1 cellular context compared by ENCODE assay signal in the genomic region with DNA sequence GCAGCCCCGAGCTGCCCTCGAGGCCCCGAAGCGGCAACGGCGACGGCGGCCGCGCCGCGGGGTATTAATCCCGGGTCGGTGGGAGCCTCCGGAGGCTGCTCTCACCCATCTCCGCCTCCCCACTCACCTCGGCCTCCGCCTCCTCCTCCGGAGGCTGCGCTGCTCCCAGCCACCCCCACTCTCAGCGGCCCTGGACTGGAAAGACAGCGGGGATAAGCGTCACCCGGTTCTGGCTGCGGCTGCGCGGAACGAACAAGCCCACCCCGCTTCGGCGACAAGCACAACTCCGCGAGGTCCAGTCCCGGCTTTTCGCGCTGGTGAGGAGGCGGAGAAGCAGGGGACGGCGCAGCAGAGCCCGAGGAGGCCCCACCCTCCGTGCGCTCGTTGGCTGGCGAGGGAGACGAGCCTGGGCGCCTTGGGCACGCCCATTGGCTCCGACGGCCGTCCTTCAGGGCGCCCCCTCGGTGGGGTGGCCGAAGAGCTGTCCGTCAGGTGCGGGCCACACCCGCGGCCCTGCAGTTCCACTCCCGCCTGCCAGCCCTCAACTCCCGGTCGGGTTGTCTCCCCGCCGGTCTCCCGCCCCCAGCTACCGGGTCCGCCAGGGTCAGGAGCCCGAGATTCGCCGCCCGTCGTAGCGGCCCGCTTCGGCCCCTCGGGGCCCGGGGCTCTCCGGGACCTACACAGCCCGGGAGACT.
A peak's percentile ranks its signal among the peaks of the same experiment; 100 is the strongest.
TF ChIP-seq lines count a peak whose summit lies in the region.

TSS of gene ZMYM5 (minus strand) at position 327 of the 695 bp plus-strand sequence. CDS start 11,469 bp downstream, outside the sequence.

TF ChIP-seq in K562, 482 proteins besides CTCF, POLR2A, EP300 and RAD21 (continued from another document and continues in another):
- TF ChIP-seq, protein P1, sequence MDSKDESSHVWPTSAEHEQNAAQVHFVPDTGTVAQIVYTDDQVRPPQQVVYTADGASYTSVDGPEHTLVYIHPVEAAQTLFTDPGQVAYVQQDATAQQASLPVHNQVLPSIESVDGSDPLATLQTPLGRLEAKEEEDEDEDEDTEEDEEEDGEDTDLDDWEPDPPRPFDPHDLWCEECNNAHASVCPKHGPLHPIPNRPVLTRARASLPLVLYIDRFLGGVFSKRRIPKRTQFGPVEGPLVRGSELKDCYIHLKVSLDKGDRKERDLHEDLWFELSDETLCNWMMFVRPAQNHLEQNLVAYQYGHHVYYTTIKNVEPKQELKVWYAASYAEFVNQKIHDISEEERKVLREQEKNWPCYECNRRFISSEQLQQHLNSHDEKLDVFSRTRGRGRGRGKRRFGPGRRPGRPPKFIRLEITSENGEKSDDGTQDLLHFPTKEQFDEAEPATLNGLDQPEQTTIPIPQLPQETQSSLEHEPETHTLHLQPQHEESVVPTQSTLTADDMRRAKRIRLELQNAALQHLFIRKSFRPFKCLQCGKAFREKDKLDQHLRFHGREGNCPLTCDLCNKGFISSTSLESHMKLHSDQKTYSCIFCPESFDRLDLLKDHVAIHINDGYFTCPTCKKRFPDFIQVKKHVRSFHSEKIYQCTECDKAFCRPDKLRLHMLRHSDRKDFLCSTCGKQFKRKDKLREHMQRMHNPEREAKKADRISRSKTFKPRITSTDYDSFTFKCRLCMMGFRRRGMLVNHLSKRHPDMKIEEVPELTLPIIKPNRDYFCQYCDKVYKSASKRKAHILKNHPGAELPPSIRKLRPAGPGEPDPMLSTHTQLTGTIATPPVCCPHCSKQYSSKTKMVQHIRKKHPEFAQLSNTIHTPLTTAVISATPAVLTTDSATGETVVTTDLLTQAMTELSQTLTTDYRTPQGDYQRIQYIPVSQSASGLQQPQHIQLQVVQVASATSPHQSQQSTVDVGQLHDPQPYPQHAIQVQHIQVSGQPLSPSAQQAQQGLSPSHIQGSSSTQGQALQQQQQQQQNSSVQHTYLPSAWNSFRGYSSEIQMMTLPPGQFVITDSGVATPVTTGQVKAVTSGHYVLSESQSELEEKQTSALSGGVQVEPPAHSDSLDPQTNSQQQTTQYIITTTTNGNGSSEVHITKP (IDR thresholded peaks at IDR 0.05; ENCODE audit: partially characterized antibody): peak; percentile 21
- no peak for TF ChIP-seq TGIF2 (CRISPR knock-in tag; IDR thresholded peaks at IDR 0.05)
- TF ChIP-seq CXXC5 (CRISPR knock-in tag; IDR thresholded peaks at IDR 0.05): peak; percentile 90
- peak; percentile 60 for TF ChIP-seq TBP (optimal IDR thresholded peaks at IDR 0.05; ENCODE audit: low read depth, low read length)
- no peak for TF ChIP-seq KHSRP (IDR thresholded peaks at IDR 0.05)
- no peak for TF ChIP-seq ATF1 (CRISPR knock-in tag; IDR thresholded peaks at IDR 0.05)
- TF ChIP-seq ATF1 (tag; IDR thresholded peaks at IDR 0.05): peak; percentile 79
- TF ChIP-seq ZNF134 (CRISPR knock-in tag; conservative IDR thresholded peaks at IDR 0.05): 0 out of 2 replicates have a peak, but pooled peaks have one; percentile 15
- TF ChIP-seq RBFOX2 (IDR thresholded peaks at IDR 0.05; ENCODE audit: low read depth, low read length): peak; percentile 92
- TF ChIP-seq ZNF561 (CRISPR knock-in tag; conservative IDR thresholded peaks at IDR 0.05): no peak
- TF ChIP-seq L3MBTL2 (IDR thresholded peaks at IDR 0.05): peak; percentile 69
- TF ChIP-seq MEF2D (tag; conservative IDR thresholded peaks at IDR 0.05; ENCODE audit: low read depth): no peak
- peak; percentile 91 for TF ChIP-seq SP2 (IDR thresholded peaks at IDR 0.05; ENCODE audit: extremely low read depth, low read depth, low read length, poor library complexity, severe bottlenecking)
- TF ChIP-seq ARNT (IDR thresholded peaks at IDR 0.05): no peak
- TF ChIP-seq EP400 (IDR thresholded peaks at IDR 0.05): peak; percentile 10; the same call in 1 of the 2 replicates
- TF ChIP-seq, protein P2, sequence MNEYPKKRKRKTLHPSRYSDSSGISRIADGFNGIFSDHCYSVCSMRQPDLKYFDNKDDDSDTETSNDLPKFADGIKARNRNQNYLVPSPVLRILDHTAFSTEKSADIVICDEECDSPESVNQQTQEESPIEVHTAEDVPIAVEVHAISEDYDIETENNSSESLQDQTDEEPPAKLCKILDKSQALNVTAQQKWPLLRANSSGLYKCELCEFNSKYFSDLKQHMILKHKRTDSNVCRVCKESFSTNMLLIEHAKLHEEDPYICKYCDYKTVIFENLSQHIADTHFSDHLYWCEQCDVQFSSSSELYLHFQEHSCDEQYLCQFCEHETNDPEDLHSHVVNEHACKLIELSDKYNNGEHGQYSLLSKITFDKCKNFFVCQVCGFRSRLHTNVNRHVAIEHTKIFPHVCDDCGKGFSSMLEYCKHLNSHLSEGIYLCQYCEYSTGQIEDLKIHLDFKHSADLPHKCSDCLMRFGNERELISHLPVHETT (CRISPR knock-in tag; conservative IDR thresholded peaks at IDR 0.05 in 1 of 2, IDR thresholded peaks at IDR 0.05 in 1 of 2): peak in 1 of 2 experiments; percentile 95; a peak in 2 of 4 replicates
- peak; percentile 86; the same call in 1 of the 2 replicates for TF ChIP-seq MTA3 (IDR thresholded peaks at IDR 0.05; ENCODE audit: borderline replicate concordance)
- peak; percentile 19; the same call in 1 of the 2 replicates for TF ChIP-seq RB1 (IDR thresholded peaks at IDR 0.05; ENCODE audit: low read depth)
- 0 out of 2 replicates have a peak, but pooled peaks have one; percentile 39 for TF ChIP-seq HNRNPL (IDR thresholded peaks at IDR 0.05; ENCODE audit: low read depth, low read length)
- 0 out of 2 replicates have a peak, but pooled peaks have one; percentile 11 for TF ChIP-seq XRCC5 (IDR thresholded peaks at IDR 0.05; ENCODE audit: low read depth, low read length)
- TF ChIP-seq, protein P3, sequence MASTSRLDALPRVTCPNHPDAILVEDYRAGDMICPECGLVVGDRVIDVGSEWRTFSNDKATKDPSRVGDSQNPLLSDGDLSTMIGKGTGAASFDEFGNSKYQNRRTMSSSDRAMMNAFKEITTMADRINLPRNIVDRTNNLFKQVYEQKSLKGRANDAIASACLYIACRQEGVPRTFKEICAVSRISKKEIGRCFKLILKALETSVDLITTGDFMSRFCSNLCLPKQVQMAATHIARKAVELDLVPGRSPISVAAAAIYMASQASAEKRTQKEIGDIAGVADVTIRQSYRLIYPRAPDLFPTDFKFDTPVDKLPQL (IDR thresholded peaks at IDR 0.05; ENCODE audit: extremely low read depth, insufficient read length): no peak
- TF ChIP-seq YY1 (IDR thresholded peaks at IDR 0.05; ENCODE audit: borderline replicate concordance in 1 of 3, control insufficient read depth in 1 of 3, extremely low read depth in 1 of 3, insufficient read depth in 3 of 3, insufficient read length in 1 of 3, insufficient replicate concordance in 2 of 3, low read depth in 1 of 3, low read length in 2 of 3): peak in 1 of 3 experiments; percentile 29
- TF ChIP-seq ZBED1 (IDR thresholded peaks at IDR 0.05): no peak
- TF ChIP-seq STAG1 (CRISPR knock-in tag; IDR thresholded peaks at IDR 0.05; ENCODE audit: borderline replicate concordance): no peak
- TF ChIP-seq CREB1 (IDR thresholded peaks at IDR 0.05): 0 out of 2 replicates have a peak, but pooled peaks have one; percentile 16
- no peak; the same call in 1 of the 2 replicates for TF ChIP-seq CREB1 (CRISPR knock-in tag; IDR thresholded peaks at IDR 0.05)
- no peak for TF ChIP-seq KAT8 (IDR thresholded peaks at IDR 0.05; ENCODE audit: low read depth)
- TF ChIP-seq FOS (IDR thresholded peaks at IDR 0.05; ENCODE audit: extremely low read depth, insufficient read length): peak; percentile 94
- TF ChIP-seq NFATC3 (IDR thresholded peaks at IDR 0.05): no peak
- TF ChIP-seq, protein P4, sequence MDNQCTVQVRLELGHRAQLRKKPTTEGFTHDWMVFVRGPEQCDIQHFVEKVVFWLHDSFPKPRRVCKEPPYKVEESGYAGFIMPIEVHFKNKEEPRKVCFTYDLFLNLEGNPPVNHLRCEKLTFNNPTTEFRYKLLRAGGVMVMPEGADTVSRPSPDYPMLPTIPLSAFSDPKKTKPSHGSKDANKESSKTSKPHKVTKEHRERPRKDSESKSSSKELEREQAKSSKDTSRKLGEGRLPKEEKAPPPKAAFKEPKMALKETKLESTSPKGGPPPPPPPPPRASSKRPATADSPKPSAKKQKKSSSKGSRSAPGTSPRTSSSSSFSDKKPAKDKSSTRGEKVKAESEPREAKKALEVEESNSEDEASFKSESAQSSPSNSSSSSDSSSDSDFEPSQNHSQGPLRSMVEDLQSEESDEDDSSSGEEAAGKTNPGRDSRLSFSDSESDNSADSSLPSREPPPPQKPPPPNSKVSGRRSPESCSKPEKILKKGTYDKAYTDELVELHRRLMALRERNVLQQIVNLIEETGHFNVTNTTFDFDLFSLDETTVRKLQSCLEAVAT (IDR thresholded peaks at IDR 0.05): no peak; a peak in 1 of 4 replicates
- TF ChIP-seq, protein P5, sequence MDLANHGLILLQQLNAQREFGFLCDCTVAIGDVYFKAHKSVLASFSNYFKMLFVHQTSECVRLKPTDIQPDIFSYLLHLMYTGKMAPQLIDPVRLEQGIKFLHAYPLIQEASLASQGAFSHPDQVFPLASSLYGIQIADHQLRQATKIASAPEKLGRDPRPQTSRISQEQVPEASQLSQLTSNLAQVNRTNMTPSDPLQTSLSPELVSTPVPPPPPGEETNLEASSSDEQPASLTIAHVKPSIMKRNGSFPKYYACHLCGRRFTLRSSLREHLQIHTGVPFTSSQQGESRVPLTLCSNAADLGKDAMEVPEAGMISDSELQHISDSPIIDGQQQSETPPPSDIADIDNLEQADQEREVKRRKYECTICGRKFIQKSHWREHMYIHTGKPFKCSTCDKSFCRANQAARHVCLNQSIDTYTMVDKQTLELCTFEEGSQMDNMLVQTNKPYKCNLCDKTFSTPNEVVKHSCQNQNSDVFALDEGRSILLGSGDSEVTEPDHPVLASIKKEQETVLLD (IDR thresholded peaks at IDR 0.05): peak; percentile 73
- TF ChIP-seq PTBP1 (IDR thresholded peaks at IDR 0.05; ENCODE audit: low read depth, low read length): no peak
- TF ChIP-seq TAF9B (IDR thresholded peaks at IDR 0.05; ENCODE audit: partially characterized antibody): peak; percentile 54
- TF ChIP-seq GABPA (tag; conservative IDR thresholded peaks at IDR 0.05; ENCODE audit: low read depth): peak; percentile 17
- peak; percentile 32 for TF ChIP-seq SMAD1 (IDR thresholded peaks at IDR 0.05; ENCODE audit: low read depth, low read length, partially characterized antibody)
- TF ChIP-seq TAL1 (IDR thresholded peaks at IDR 0.05): no peak
- peak; percentile 73 for TF ChIP-seq EGR1 (conservative IDR thresholded peaks at IDR 0.05)
- TF ChIP-seq, protein P6, sequence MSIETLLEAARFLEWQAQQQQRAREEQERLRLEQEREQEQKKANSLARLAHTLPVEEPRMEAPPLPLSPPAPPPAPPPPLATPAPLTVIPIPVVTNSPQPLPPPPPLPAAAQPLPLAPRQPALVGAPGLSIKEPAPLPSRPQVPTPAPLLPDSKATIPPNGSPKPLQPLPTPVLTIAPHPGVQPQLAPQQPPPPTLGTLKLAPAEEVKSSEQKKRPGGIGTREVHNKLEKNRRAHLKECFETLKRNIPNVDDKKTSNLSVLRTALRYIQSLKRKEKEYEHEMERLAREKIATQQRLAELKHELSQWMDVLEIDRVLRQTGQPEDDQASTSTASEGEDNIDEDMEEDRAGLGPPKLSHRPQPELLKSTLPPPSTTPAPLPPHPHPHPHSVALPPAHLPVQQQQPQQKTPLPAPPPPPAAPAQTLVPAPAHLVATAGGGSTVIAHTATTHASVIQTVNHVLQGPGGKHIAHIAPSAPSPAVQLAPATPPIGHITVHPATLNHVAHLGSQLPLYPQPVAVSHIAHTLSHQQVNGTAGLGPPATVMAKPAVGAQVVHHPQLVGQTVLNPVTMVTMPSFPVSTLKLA (conservative IDR thresholded peaks at IDR 0.05): peak in 1 of 2 experiments; percentile 41; a peak in 1 of 4 replicates
- TF ChIP-seq, protein P7, sequence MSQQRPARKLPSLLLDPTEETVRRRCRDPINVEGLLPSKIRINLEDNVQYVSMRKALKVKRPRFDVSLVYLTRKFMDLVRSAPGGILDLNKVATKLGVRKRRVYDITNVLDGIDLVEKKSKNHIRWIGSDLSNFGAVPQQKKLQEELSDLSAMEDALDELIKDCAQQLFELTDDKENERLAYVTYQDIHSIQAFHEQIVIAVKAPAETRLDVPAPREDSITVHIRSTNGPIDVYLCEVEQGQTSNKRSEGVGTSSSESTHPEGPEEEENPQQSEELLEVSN (IDR thresholded peaks at IDR 0.05; ENCODE audit: borderline replicate concordance in 1 of 2, extremely low read depth in 1 of 2, insufficient read depth in 1 of 2, insufficient read length in 1 of 2, low read depth in 1 of 2, low read length in 1 of 2, poor library complexity in 1 of 2, severe bottlenecking in 1 of 2): peak; percentile 42 to 75
- peak; percentile 85 for TF ChIP-seq ATF7 (IDR thresholded peaks at IDR 0.05)
- TF ChIP-seq BMI1 (IDR thresholded peaks at IDR 0.05; ENCODE audit: low read length): no peak
- TF ChIP-seq JUND (IDR thresholded peaks at IDR 0.05; ENCODE audit: borderline replicate concordance, low read depth, low read length): peak; percentile 52; the same call in 1 of the 2 replicates
- no peak for TF ChIP-seq JUND (tag; IDR thresholded peaks at IDR 0.05; ENCODE audit: borderline replicate concordance, low read depth, low read length)
- TF ChIP-seq CCNT2 (IDR thresholded peaks at IDR 0.05; ENCODE audit: borderline replicate concordance, extremely low read depth, insufficient read length, low read depth, low read length): peak; percentile 5
- peak; percentile 93 to 95 for TF ChIP-seq NRF1 (conservative IDR thresholded peaks at IDR 0.05 in 1 of 2, IDR thresholded peaks at IDR 0.05 in 1 of 2)
- TF ChIP-seq PHF8 (IDR thresholded peaks at IDR 0.05; ENCODE audit: borderline replicate concordance, low read length): peak; percentile 55; the same call in 1 of the 2 replicates
- TF ChIP-seq ZZZ3 (IDR thresholded peaks at IDR 0.05): no peak
- peak; percentile 18; the same call in 1 of the 2 replicates for TF ChIP-seq MYC (IDR thresholded peaks at IDR 0.05; ENCODE audit: low read depth, low read length)
- TF ChIP-seq MYC (CRISPR knock-in tag; IDR thresholded peaks at IDR 0.05; ENCODE audit: borderline replicate concordance, low read depth): no peak
- peak; percentile 83 for TF ChIP-seq CHD2 (IDR thresholded peaks at IDR 0.05; ENCODE audit: low read depth, low read length)
- no peak for TF ChIP-seq ZNF79 (CRISPR knock-in tag; IDR thresholded peaks at IDR 0.05; ENCODE audit: low read depth)
- TF ChIP-seq MEIS2 (IDR thresholded peaks at IDR 0.05; ENCODE audit: partially characterized antibody): peak; percentile 68
- 0 out of 2 replicates have a peak, but pooled peaks have one; percentile 47 for TF ChIP-seq FOXM1 (IDR thresholded peaks at IDR 0.05; ENCODE audit: low read depth)
- no peak for TF ChIP-seq FOXM1 (CRISPR knock-in tag; IDR thresholded peaks at IDR 0.05; ENCODE audit: low read depth)
- no peak for TF ChIP-seq ILF3 (IDR thresholded peaks at IDR 0.05; ENCODE audit: borderline replicate concordance)
- TF ChIP-seq, protein P8, sequence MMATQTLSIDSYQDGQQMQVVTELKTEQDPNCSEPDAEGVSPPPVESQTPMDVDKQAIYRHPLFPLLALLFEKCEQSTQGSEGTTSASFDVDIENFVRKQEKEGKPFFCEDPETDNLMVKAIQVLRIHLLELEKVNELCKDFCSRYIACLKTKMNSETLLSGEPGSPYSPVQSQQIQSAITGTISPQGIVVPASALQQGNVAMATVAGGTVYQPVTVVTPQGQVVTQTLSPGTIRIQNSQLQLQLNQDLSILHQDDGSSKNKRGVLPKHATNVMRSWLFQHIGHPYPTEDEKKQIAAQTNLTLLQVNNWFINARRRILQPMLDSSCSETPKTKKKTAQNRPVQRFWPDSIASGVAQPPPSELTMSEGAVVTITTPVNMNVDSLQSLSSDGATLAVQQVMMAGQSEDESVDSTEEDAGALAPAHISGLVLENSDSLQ (IDR thresholded peaks at IDR 0.05): peak; percentile 100
- no peak for TF ChIP-seq RBM22 (IDR thresholded peaks at IDR 0.05; ENCODE audit: low read depth, low read length, poor library complexity, severe bottlenecking)
- peak; percentile 76 for TF ChIP-seq RBBP5 (IDR thresholded peaks at IDR 0.05; ENCODE audit: borderline replicate concordance, insufficient read depth, low read length, poor library complexity, severe bottlenecking)
